9 cellular contexts compared by ENCODE assay signal in the genomic region with DNA sequence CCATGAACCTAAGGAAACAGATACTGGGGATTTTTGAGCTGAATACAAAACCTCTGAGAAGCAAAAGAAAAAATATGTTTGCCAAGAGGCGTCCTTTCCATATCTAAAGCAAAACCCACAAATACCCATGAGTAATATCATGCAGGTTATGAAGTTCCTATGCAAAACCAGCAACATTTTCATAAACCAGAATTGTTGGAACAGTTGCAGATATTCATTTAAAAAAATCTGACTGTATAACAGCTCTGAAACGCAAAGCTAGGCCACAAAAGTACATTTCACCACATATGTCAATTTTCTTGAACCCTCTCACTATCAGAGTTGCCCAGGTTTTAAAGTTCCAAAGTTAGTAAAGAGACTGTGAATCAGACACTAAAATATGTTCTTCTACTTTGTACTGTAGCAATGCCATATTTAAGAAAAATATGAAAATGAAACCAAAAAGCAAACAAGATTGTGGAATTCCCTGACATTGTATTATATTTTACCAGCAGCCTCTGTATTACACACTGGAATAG. TPM values are rescaled to one million over a fixed set of nuclear protein-coding genes. Genes with fewer than 3 reads are reported as not detected.
A peak's percentile ranks its signal among the peaks of the same experiment; 100 is the strongest.
DNase-seq lines count a peak whose midpoint lies in the region; ATAC-seq, FAIRE-seq and TF ChIP-seq lines count a peak whose summit lies in the region.
"Had no signal": no experiment of that assay in that cellular context is flagged by ENCODE, and none has a peak within 500 bp of the region (broad histone marks: within the 10 kb centered on the region; RNA-seq: fewer than 3 reads in every experiment).

No MANE protein-coding gene starts in this region.

- peak; percentile 71 for DNase-seq in activated CD4-positive, alpha-beta T cell treated with anti-CD3 and anti-CD28 coated beads, Interleukin-2, amount 10 ng/mL, durations not matched to agents 24 days and 14 days
- DNase-seq in activated CD4-positive, alpha-beta T cell treated with anti-CD3 and anti-CD28 coated beads, Interleukin-2, amount 50 U/mL, for 48 hours = no peak
- DNase-seq in central memory CD8-positive, alpha-beta T cell (ENCODE audit: low spot score in 2 of 2) = no peak
- no peak for DNase-seq in thoracic aorta (ENCODE audit: low spot score)
- DNase-seq in gastrocnemius medialis = no peak
- no peak for DNase-seq in kidney
- DNase-seq in UCSD-AML1 (lab: John Stamatoyannopoulos, UW; ENCODE audit: unreplicated experiment) = no peak

- TF ChIP-seq CTCF in thoracic aorta (IDR thresholded peaks at IDR 0.05) (no peak), gastrocnemius medialis (IDR thresholded peaks at IDR 0.05 in 4 of 5, conservative IDR thresholded peaks at IDR 0.05 in 1 of 5) (no peak), kidney (IDR thresholded peaks at IDR 0.05; ENCODE audit: borderline replicate concordance, extremely low read depth, insufficient read depth) (no peak)

- no peaks in the 10 kb centered on the region for H3K9me3 ChIP-seq in thoracic aorta
- H3K9me3 ChIP-seq in gastrocnemius medialis = peaks cover 0 to 3% (median 0%) of the 10 kb centered on the region in 3 donors
- no peaks in the 10 kb centered on the region for H3K9me3 ChIP-seq in kidney (ENCODE audit: control insufficient read depth in 1 of 2, low read length in 2 of 2)

- peak; percentile 37 for ATAC-seq in HG03460 (IDR thresholded peaks at IDR 0.05; ENCODE audit: unreplicated experiment)
- ATAC-seq in central memory CD8-positive, alpha-beta T cell (replicated peaks; ENCODE audit: extremely low read depth, poor library complexity, severe bottlenecking) = no peak
- ATAC-seq in thoracic aorta (ENCODE audit: insufficient number of reproducible peaks, low FRiP score, low read depth) = no peak
- ATAC-seq in gastrocnemius medialis = no peak

- FAIRE-seq in kidney (lab: Jason Lieb, UNC) = no peak

- TF ChIP-seq POLR2A in gastrocnemius medialis (IDR thresholded peaks at IDR 0.05) = no peak

- peaks cover 7% of the 10 kb centered on the region for H3K36me3 Mint-ChIP-seq in activated CD4-positive, alpha-beta T cell treated with anti-CD3 and anti-CD28 coated beads, Interleukin-2, amount 10 ng/mL, durations not matched to agents 24 days and 14 days (ENCODE audit: low read depth)
- H3K36me3 Mint-ChIP-seq in central memory CD8-positive, alpha-beta T cell (ENCODE audit: insufficient read depth) = peaks cover 15% of the 10 kb centered on the region
- H3K36me3 Mint-ChIP-seq: brain had no signal

- H3K4me3 ChIP-seq in thoracic aorta (peak overlapping the region; percentile 15), gastrocnemius medialis (no peak overlapping the region), kidney (ENCODE audit: low read length in 2 of 2) (no peak overlapping the region)

- H3K4me1 ChIP-seq in thoracic aorta (ENCODE audit: control insufficient read depth in 1 of 2, low read depth in 2 of 2) (peaks cover 22 to 28% of the 10 kb centered on the region in 2 donors), gastrocnemius medialis (peaks cover 0 to 13% of the 10 kb centered on the region in 2 donors), kidney (ENCODE audit: control insufficient read depth in 1 of 2, insufficient read depth in 1 of 2, low read depth in 1 of 2, low read length in 2 of 2) (peaks cover 6 to 7% of the 10 kb centered on the region in 2 donors)

- intact Hi-C loops in activated CD4-positive, alpha-beta T cell treated with anti-CD3 and anti-CD28 coated beads, Interleukin-2, amount 10 ng/mL, durations not matched to agents 24 days and 14 days (cut with micrococcal nuclease) = loop anchor here (2.0 to 5.0 kb wide), 5 partner anchors 91 to 909 kb away; no protein-coding TSS in a partner anchor
- intact Hi-C loops in gastrocnemius medialis (cut with DNase I; ENCODE audit: low total_unique reads) = no loop called here
- intact Hi-C loops in kidney (cut with DNase I) = no loop called here

- peaks cover 63% of the 10 kb centered on the region for H3K4me1 Mint-ChIP-seq in activated CD4-positive, alpha-beta T cell treated with anti-CD3 and anti-CD28 coated beads, Interleukin-2, amount 10 ng/mL, durations not matched to agents 24 days and 14 days
- H3K4me1 Mint-ChIP-seq in central memory CD8-positive, alpha-beta T cell = peaks cover 54% of the 10 kb centered on the region
- H3K4me1 Mint-ChIP-seq: brain had no signal

- peaks cover 3% of the 10 kb centered on the region for H3K9me3 Mint-ChIP-seq in activated CD4-positive, alpha-beta T cell treated with anti-CD3 and anti-CD28 coated beads, Interleukin-2, amount 10 ng/mL, durations not matched to agents 24 days and 14 days
- peaks cover 5% of the 10 kb centered on the region for H3K9me3 Mint-ChIP-seq in central memory CD8-positive, alpha-beta T cell

- no peak overlapping the region for H3K9ac ChIP-seq in kidney (ENCODE audit: low read length in 2 of 2)

- peak overlapping the region; percentile 70 for H3K4me3 Mint-ChIP-seq in activated CD4-positive, alpha-beta T cell treated with anti-CD3 and anti-CD28 coated beads, Interleukin-2, amount 10 ng/mL, durations not matched to agents 24 days and 14 days
- peak overlapping the region; percentile 79 for H3K4me3 Mint-ChIP-seq in central memory CD8-positive, alpha-beta T cell
- H3K4me3 Mint-ChIP-seq: brain had no signal

- in situ Hi-C loops in gastrocnemius medialis (cut with MboI; ENCODE audit: low sequenced_read_pairs in 4 of 4) = no loop called here

- H3K27ac Mint-ChIP-seq in activated CD4-positive, alpha-beta T cell treated with anti-CD3 and anti-CD28 coated beads, Interleukin-2, amount 10 ng/mL, durations not matched to agents 24 days and 14 days = peak overlapping the region; percentile 95
- H3K27ac Mint-ChIP-seq in central memory CD8-positive, alpha-beta T cell (ENCODE audit: low read depth) = peak overlapping the region; percentile 94

- no peaks in the 10 kb centered on the region for H3K27me3 Mint-ChIP-seq in activated CD4-positive, alpha-beta T cell treated with anti-CD3 and anti-CD28 coated beads, Interleukin-2, amount 10 ng/mL, durations not matched to agents 24 days and 14 days
- H3K27me3 Mint-ChIP-seq in central memory CD8-positive, alpha-beta T cell = no peaks in the 10 kb centered on the region
- H3K27me3 Mint-ChIP-seq: brain had no signal

- H3K27ac ChIP-seq in thoracic aorta (peak overlapping the region; percentile 26 to 60), gastrocnemius medialis (no peak overlapping the region), kidney (ENCODE audit: low read depth in 2 of 2, low read length in 2 of 2) (no peak overlapping the region)

- H3K27me3 ChIP-seq in thoracic aorta (replicated peaks; ENCODE audit: insufficient read depth) (no peaks in the 10 kb centered on the region), gastrocnemius medialis (no peaks in the 10 kb centered on the region)

- H3K36me3 ChIP-seq in thoracic aorta = no peaks in the 10 kb centered on the region
- H3K36me3 ChIP-seq in gastrocnemius medialis = no peaks in the 10 kb centered on the region
- H3K36me3 ChIP-seq in kidney (ENCODE audit: control insufficient read depth in 1 of 2, insufficient read depth in 2 of 2, low read length in 2 of 2) = no peaks in the 10 kb centered on the region

RNA-seq across cellular contexts. Expression of gene HIF1A, which starts 33.8 kb away (rescaled TPM):
- 175 and 181 TPM in 2 replicates for total RNA-seq in activated CD4-positive, alpha-beta T cell treated with anti-CD3 and anti-CD28 coated beads, Interleukin-2, amount 10 ng/mL, durations not matched to agents 24 days and 14 days
- total RNA-seq in thoracic aorta (100 to 1,000 TPM; 114 to 305 TPM), gastrocnemius medialis (10 to 100 TPM; 18.2 to 30.7 (median 23.6) TPM), kidney (358 TPM)
- polyA plus RNA-seq in kidney (ENCODE audit: insufficient read depth, low read depth, low replicate concordance) = 57.8 TPM

Comparison
In these comparisons a context has a peak if more than half of its experiments do, and no peak if none do; other contexts are left out.
1. H3K27ac ChIP-seq: peak in thoracic aorta (2 of 2); none in gastrocnemius medialis (0 of 4) and kidney (0 of 2).